ENCODE assay signal across 11 cellular contexts in the genomic region with DNA sequence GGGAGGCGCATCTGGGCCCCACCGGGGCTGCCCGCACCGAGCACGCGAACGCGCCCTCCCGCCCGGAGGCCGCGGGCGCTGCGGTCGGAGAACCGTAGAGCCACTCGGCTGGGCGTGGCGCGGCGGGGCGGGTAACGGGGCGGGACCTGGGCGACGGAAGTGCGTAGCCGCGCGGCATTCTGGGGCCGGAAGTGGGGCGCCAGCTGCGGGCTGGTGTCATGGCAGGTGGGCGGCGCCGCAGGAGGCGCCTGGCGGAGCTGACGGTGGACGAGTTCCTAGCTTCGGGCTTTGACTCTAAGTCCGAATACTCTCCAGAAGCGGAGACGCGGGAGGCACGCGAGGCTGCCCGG. TPM values are rescaled to one million over a fixed set of nuclear protein-coding genes. Genes with fewer than 3 reads are reported as not detected.
DNase-seq lines count a peak whose midpoint lies in the region; ATAC-seq and TF ChIP-seq lines count a peak whose summit lies in the region.
"Not testable (repeated sequence)": the region's sequence is repeated elsewhere in the genome, so short reads cannot be mapped to it uniquely, and the experiment has no call there.
"Had no signal": no experiment of that assay in that cellular context is flagged by ENCODE, and none has a peak within 500 bp of the region (broad histone marks: within the 10 kb centered on the region; RNA-seq: fewer than 3 reads in every experiment).

No MANE protein-coding gene starts in this region.

- H3K79me2 ChIP-seq in GM23338 (replicated peaks; ENCODE audit: insufficient read depth): not testable (repeated sequence)

- not testable (repeated sequence) for H3K36me3 ChIP-seq in BE2C; GM23338 (ENCODE audit: insufficient read depth); brain microvascular endothelial cell (replicated peaks); gastroesophageal sphincter

- H3K4me1 ChIP-seq in BE2C; GM23338 (ENCODE audit: insufficient read depth); gastroesophageal sphincter: not testable (repeated sequence)

- H2AFZ ChIP-seq in GM23338: not testable (repeated sequence)

- H3K27me3 Mint-ChIP-seq in GM23338 (ENCODE audit: insufficient read depth, low read depth, poor library complexity); T-helper 2 cell treated with Interferon-gamma antibody and Interleukin-4, amounts not matched to agents 5 μg/mL and 100 μg/mL, for 36 hours (ENCODE audit: low read depth): not testable (repeated sequence)
- H3K27me3 Mint-ChIP-seq in activated T-cell treated with anti-CD3 and anti-CD28 coated beads, Interleukin-2, amount 50 U/mL, for 24 hours: peaks cover 13% of the 10 kb centered on the region

- TF ChIP-seq POLR2A in gastroesophageal sphincter (IDR thresholded peaks at IDR 0.05): not testable (repeated sequence)

- not testable (repeated sequence) for H3F3A ChIP-seq in GM23338 (replicated peaks; ENCODE audit: low read depth)

- H3K4me3 Mint-ChIP-seq in GM23338; activated T-cell treated with anti-CD3 and anti-CD28 coated beads, Interleukin-2, amount 50 U/mL, for 24 hours: not testable (repeated sequence)
- peak overlapping the region; percentile 76 for H3K4me3 Mint-ChIP-seq in T-helper 2 cell treated with Interferon-gamma antibody and Interleukin-4, amounts not matched to agents 5 μg/mL and 100 μg/mL, for 36 hours

- H3K27me3 ChIP-seq in BE2C; GM23338 (ENCODE audit: insufficient read depth); brain microvascular endothelial cell (replicated peaks): not testable (repeated sequence)
- H3K27me3 ChIP-seq in gastroesophageal sphincter: peaks cover 34% of the 10 kb centered on the region

- H3K4me2 ChIP-seq in GM23338: not testable (repeated sequence)

- H3K9me3 ChIP-seq in BE2C: not testable (repeated sequence)
- H3K9me3 ChIP-seq in gastroesophageal sphincter: peaks cover 0 to 18% (median 0%) of the 10 kb centered on the region in 3 donors

- no CpG with 5 or more reads among the region's 48 CpGs for WGBS in gastroesophageal sphincter (ENCODE audit: low coverage in 1 of 2), 2 donors

- not testable (repeated sequence) for TF ChIP-seq CTCF in BE2C (IDR thresholded peaks at IDR 0.05; ENCODE audit: low read depth, low read length); GM23338 (conservative IDR thresholded peaks at IDR 0.05; ENCODE audit: low read depth in 2 of 2); brain microvascular endothelial cell (IDR thresholded peaks at IDR 0.05; ENCODE audit: low read depth, low read length, missing control alignments); gastroesophageal sphincter (IDR thresholded peaks at IDR 0.05)

- ATAC-seq in GM23338 (peak; percentile 65), gastroesophageal sphincter (peak; percentile 25)

- H3K36me3 Mint-ChIP-seq in GM23338 (ENCODE audit: low read depth); T-helper 2 cell treated with Interferon-gamma antibody and Interleukin-4, amounts not matched to agents 5 μg/mL and 100 μg/mL, for 36 hours (ENCODE audit: low read depth); activated T-cell treated with anti-CD3 and anti-CD28 coated beads, Interleukin-2, amount 50 U/mL, for 24 hours (ENCODE audit: low read depth): not testable (repeated sequence)

- peak; percentile 91 for DNase-seq in BE2C
- peak; percentile 64 for DNase-seq in GM23338 (ENCODE audit: low spot score)
- DNase-seq in T-helper 2 cell treated with Interferon-gamma antibody and Interleukin-4, amounts not matched to agents 5 μg/mL and 100 μg/mL, for 36 hours (ENCODE audit: low spot score): peak; percentile 64
- peak; percentile 46 for DNase-seq in activated T-cell treated with anti-CD3 and anti-CD28 coated beads, Interleukin-2, amount 50 U/mL, for 24 hours
- not testable (repeated sequence) for DNase-seq in brain microvascular endothelial cell
- DNase-seq in midbrain (lab: John Stamatoyannopoulos, UW): peak; percentile 14
- DNase-seq in stimulated activated CD4-positive, alpha-beta T cell treated with anti-CD3 and anti-CD28 coated beads, Interleukin-4, amount 100 ng/mL, for 1 hour: peak; percentile 26

- H3K9me3 Mint-ChIP-seq in GM23338; T-helper 2 cell treated with Interferon-gamma antibody and Interleukin-4, amounts not matched to agents 5 μg/mL and 100 μg/mL, for 36 hours; activated T-cell treated with anti-CD3 and anti-CD28 coated beads, Interleukin-2, amount 50 U/mL, for 24 hours: not testable (repeated sequence)

- H3K4me3 ChIP-seq in BE2C (ENCODE audit: low read depth, low read length) (peak overlapping the region; percentile 71), brain microvascular endothelial cell (ENCODE audit: low read depth, low read length) (peak overlapping the region; percentile 22), gastroesophageal sphincter (peak overlapping the region in 1 of 2 donors; percentile 37)
- not testable (repeated sequence) for H3K4me3 ChIP-seq in GM23338

- not testable (repeated sequence) for TF ChIP-seq EP300 in gastroesophageal sphincter (IDR thresholded peaks at IDR 0.05)

- not testable (repeated sequence) for H3K27ac ChIP-seq in GM23338 (ENCODE audit: low read depth); brain microvascular endothelial cell; gastroesophageal sphincter

- not testable (repeated sequence) for H3K27ac Mint-ChIP-seq in GM23338; T-helper 2 cell treated with Interferon-gamma antibody and Interleukin-4, amounts not matched to agents 5 μg/mL and 100 μg/mL, for 36 hours; activated T-cell treated with anti-CD3 and anti-CD28 coated beads, Interleukin-2, amount 50 U/mL, for 24 hours

- H4K20me1 ChIP-seq in GM23338 (replicated peaks; ENCODE audit: insufficient read depth): not testable (repeated sequence)

- in situ Hi-C loops in brain microvascular endothelial cell (cut with HindIII; ENCODE audit: low pct_ligation_motif_present, low sequenced_read_pairs): not testable (repeated sequence)

- H3K9me2 ChIP-seq in GM23338 (ENCODE audit: insufficient read depth): not testable (repeated sequence)

- H3K4me1 Mint-ChIP-seq in GM23338; T-helper 2 cell treated with Interferon-gamma antibody and Interleukin-4, amounts not matched to agents 5 μg/mL and 100 μg/mL, for 36 hours (ENCODE audit: low read depth); activated T-cell treated with anti-CD3 and anti-CD28 coated beads, Interleukin-2, amount 50 U/mL, for 24 hours (ENCODE audit: low read depth): not testable (repeated sequence)

RNA-seq across cellular contexts. Expression of gene TUBA3E, which starts 30.9 kb away (rescaled TPM):
- not detected for polyA plus RNA-seq in BE2C (2012; ENCODE audit: insufficient read depth, insufficient read length, low read depth)
- 0.21 and 0.66 TPM in 2 replicates for total RNA-seq in GM23338 (2014; rRNA removed; shearing (Covaris generic))
- polyA plus RNA-seq in GM23338 (2016; fragmentation: Nextera tagmentation; extraction: Ambion mirVana): 0.31 TPM in 1 of 2 replicates, not detected in the other
- not detected for total RNA-seq in gastroesophageal sphincter
- total RNA-seq: A172, PC-3, posterior vena cava had no signal

RNA-seq across cellular contexts. Expression of gene MZT2B, which starts 47.1 kb away (rescaled TPM):
- polyA plus RNA-seq in BE2C (2012; ENCODE audit: insufficient read depth, insufficient read length, low read depth): 582 TPM
- 60.0 and 70.9 TPM in 2 replicates for total RNA-seq in GM23338 (2014; rRNA removed; shearing (Covaris generic))
- polyA plus RNA-seq in GM23338 (2016; fragmentation: Nextera tagmentation; extraction: Ambion mirVana): 233 and 263 TPM in 2 replicates
- total RNA-seq in gastroesophageal sphincter: 100 to 1,000 TPM; 144 to 174 (median 154) TPM

RNA-seq across cellular contexts. Expression of gene SMPD4, which starts 47.7 kb away (rescaled TPM):
- 53.7 TPM for polyA plus RNA-seq in BE2C (2012; ENCODE audit: insufficient read depth, insufficient read length, low read depth)
- total RNA-seq in GM23338 (2014; rRNA removed; shearing (Covaris generic)): 87.5 and 98.6 TPM in 2 replicates
- polyA plus RNA-seq in GM23338 (2016; fragmentation: Nextera tagmentation; extraction: Ambion mirVana): 43.5 and 44.2 TPM in 2 replicates
- 10 to 100 TPM; 27.7 to 50.0 (median 37.0) TPM for total RNA-seq in gastroesophageal sphincter
